Comparison of ENCODE assay signal across 9 cellular contexts in the genomic region with DNA sequence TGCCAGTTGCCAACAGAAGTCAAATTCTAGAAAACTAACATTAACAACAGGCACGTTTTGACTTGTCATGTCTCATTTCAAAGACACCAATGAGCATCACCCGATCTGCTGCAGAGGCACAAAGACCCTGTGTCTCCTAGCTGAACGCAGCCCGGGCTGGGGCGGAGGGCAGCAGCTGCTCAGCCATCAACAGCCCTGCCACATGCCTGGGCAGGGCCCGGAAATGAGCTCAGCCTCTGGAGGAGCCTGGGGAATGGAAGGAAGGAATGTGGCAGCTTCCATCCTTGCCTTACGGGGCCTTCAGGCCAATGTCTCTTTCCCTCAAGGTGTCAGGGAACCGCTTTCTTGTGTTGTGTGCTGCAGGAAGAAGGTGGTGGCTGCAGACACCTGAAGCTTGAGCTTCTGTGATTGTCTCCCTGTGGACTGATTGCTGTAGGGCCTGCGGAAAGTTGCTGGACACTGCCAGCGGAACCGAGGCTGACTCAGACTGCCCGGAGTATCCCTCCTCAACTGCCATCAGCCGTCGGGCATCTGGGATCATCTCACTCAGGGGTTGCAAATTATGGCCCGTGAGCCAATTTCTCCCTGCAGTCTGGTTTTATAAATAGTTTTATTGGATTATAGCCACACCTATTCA. TPM values are rescaled to one million over a fixed set of nuclear protein-coding genes. Genes with fewer than 3 reads are reported as not detected.
DNase-seq lines count a peak whose midpoint lies in the region; TF ChIP-seq lines count a peak whose summit lies in the region.
"Had no signal": no experiment of that assay in that cellular context is flagged by ENCODE, and none has a peak within 500 bp of the region (broad histone marks: within the 10 kb centered on the region; RNA-seq: fewer than 3 reads in every experiment).

No MANE protein-coding gene starts in this region.

- no peak overlapping the region for H3K4me3 ChIP-seq in brain microvascular endothelial cell (ENCODE audit: low read depth, low read length)

- no peaks in the 10 kb centered on the region for H3K36me3 ChIP-seq in brain microvascular endothelial cell (replicated peaks)

- peak overlapping the region; percentile 64 for H3K27ac ChIP-seq in brain microvascular endothelial cell
- H3K27ac ChIP-seq in substantia nigra (ENCODE audit: low read depth, low read length, poor library complexity, severe bottlenecking), result peak overlapping the region; percentile 9

- in situ Hi-C loops in brain microvascular endothelial cell (cut with HindIII; ENCODE audit: low pct_ligation_motif_present, low sequenced_read_pairs), result loop anchor here (25.0 kb wide), 1 partner anchor 428 kb away; no protein-coding TSS in a partner anchor

- DNase-seq in M059J (ENCODE audit: low read depth), result peak; percentile 87
- no peak for DNase-seq in brain microvascular endothelial cell
- DNase-seq in hippocampal formation (lab: John Stamatoyannopoulos, UW), result peak; percentile 56 to 71
- peak in 45 of 49 donors; percentile 11 to 85 (median 57) for DNase-seq in substantia nigra (lab: John Stamatoyannopoulos, UW)
- DNase-seq in RPMI8226, result no peak
- no peak for DNase-seq in activated CD8-positive, alpha-beta memory T cell treated with anti-CD3 and anti-CD28 coated beads for 24 hours
- no peak for DNase-seq in NCI-H2227 (lab: John Stamatoyannopoulos, UW; ENCODE audit: unreplicated experiment)
- DNase-seq in COLO829 (ENCODE audit: low spot score), result no peak

- no peaks in the 10 kb centered on the region for H3K27me3 ChIP-seq in brain microvascular endothelial cell (replicated peaks)

- no peak for TF ChIP-seq CTCF in brain microvascular endothelial cell (IDR thresholded peaks at IDR 0.05; ENCODE audit: low read depth, low read length, missing control alignments)

RNA-seq across cellular contexts. Expression of gene CDH13, which starts 7.3 kb away (rescaled TPM):
- total RNA-seq in M059J (2014; rRNA removed; shearing (Covaris generic)), result 51.0 and 61.5 TPM in 2 replicates
- total RNA-seq: activated CD8-positive, alpha-beta T cell treated with anti-CD3 and anti-CD28 coated beads for 36 hours had no signal

Comparison
In these comparisons a context has a peak if more than half of its experiments do, and no peak if none do; other contexts are left out.
1. DNase-seq: peak in M059J (single experiment), hippocampal formation (2 of 2) and substantia nigra (45 of 49); none in brain microvascular endothelial cell (single experiment), RPMI8226 (single experiment), activated CD8-positive, alpha-beta memory T cell treated with anti-CD3 and anti-CD28 coated beads for 24 hours (single experiment), NCI-H2227 (single experiment) and COLO829 (single experiment).